ENCODE assay signal across 8 cellular contexts in the genomic region with DNA sequence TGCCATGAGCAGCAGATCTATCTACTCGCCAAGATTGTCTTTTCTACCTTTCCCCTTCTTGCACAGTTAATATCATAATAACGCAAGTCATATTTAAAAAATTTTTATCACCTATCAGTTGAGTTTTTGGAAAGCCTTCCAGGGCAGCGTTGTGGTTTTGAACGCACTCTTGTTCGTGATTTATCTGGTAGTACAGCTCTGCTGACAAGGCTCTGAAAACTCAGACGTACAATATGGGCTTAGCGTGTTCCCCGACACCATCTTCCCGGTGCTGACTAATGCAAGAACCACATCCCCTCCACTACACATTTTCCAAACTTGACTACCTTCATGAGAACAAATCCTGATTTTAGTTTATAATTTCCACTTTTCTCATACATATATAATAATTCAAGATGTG. TPM values are rescaled to one million over a fixed set of nuclear protein-coding genes. Genes with fewer than 3 reads are reported as not detected.
DNase-seq lines count a peak whose midpoint lies in the region; ATAC-seq and TF ChIP-seq lines count a peak whose summit lies in the region.

No MANE protein-coding gene starts in this region.

- H3K4me1 ChIP-seq in left lung (peaks cover 14 to 74% of the 10 kb centered on the region in 2 donors), stomach (peaks cover 18 to 66% (median 29%) of the 10 kb centered on the region in 4 donors)

- H3K27ac ChIP-seq in left lung (peak overlapping the region; percentile 98 to 99), stomach (peak overlapping the region in 4 of 5 donors; percentile 99 to 100 (median 100))

- no peaks in the 10 kb centered on the region for H3K36me3 ChIP-seq in left lung
- no peaks in the 10 kb centered on the region for H3K36me3 ChIP-seq in stomach

- peak overlapping the region in 1 of 2 donors; percentile 62 for H3K4me3 ChIP-seq in left lung
- H3K4me3 ChIP-seq in stomach = peak overlapping the region in 3 of 4 donors; percentile 59 to 74 (median 74)

- 31 to 70% (median 50%) methylated on average over 9 of the region's 9 CpGs for WGBS in stomach, 5 donors

- H3K27me3 Mint-ChIP-seq in activated CD4-positive, alpha-beta T cell treated with anti-CD3 and anti-CD28 coated beads for 36 hours = peaks cover 3% of the 10 kb centered on the region
- H3K27me3 Mint-ChIP-seq in activated naive CD8-positive, alpha-beta T cell treated with anti-CD3 and anti-CD28 coated beads for 36 hours = peaks cover 39% of the 10 kb centered on the region

- H3K9me3 ChIP-seq in left lung (no peaks in the 10 kb centered on the region), stomach (no peaks in the 10 kb centered on the region)

- peaks cover 41% of the 10 kb centered on the region for H3K4me1 Mint-ChIP-seq in activated CD4-positive, alpha-beta T cell treated with anti-CD3 and anti-CD28 coated beads for 36 hours
- peaks cover 40% of the 10 kb centered on the region for H3K4me1 Mint-ChIP-seq in activated naive CD8-positive, alpha-beta T cell treated with anti-CD3 and anti-CD28 coated beads for 36 hours

- in situ Hi-C loops in G401 (cut with HindIII; ENCODE audit: low sequenced_read_pairs) = no loop called here

- intact Hi-C loops in activated CD4-positive, alpha-beta T cell treated with anti-CD3 and anti-CD28 coated beads for 36 hours (cut with DNase I, micrococcal nuclease) = loop anchor here in 1 of 2 experiments (10.0 kb wide), 1 partner anchor 1940 kb away; no protein-coding TSS in a partner anchor
- intact Hi-C loops in left lung (cut with DNase I) (loop anchor here in 1 of 2 donors (5.0 kb wide), 1 partner anchor 228 kb away; no protein-coding TSS in a partner anchor), stomach (cut with DNase I; ENCODE audit: low total_unique reads) (loop anchor here (5.0 kb wide), 1 partner anchor 388 kb away; no protein-coding TSS in a partner anchor)

- no peak for TF ChIP-seq POLR2A in stomach (IDR thresholded peaks at IDR 0.05)

- TF ChIP-seq EP300 in stomach (IDR thresholded peaks at IDR 0.05) = no peak

- POLR2A ChIA-PET in activated CD4-positive, alpha-beta T cell treated with anti-CD3 and anti-CD28 coated beads for 36 hours (lab: Charles Lee) = interaction anchor here (0.6 to 3.4 kb wide), 8 partner anchors 65 to 376 kb away, joined by 3 to 24 read pairs (median 5); a partner anchor contains a TSS

- CTCF ChIA-PET in activated CD4-positive, alpha-beta T cell treated with anti-CD3 and anti-CD28 coated beads for 36 hours (lab: Charles Lee) = interaction anchor here (0.6 to 2.9 kb wide), 10 partner anchors 8 to 1546 kb away, joined by 3 to 14 read pairs (median 4); no protein-coding TSS in a partner anchor

- no peaks in the 10 kb centered on the region for H3K9me3 Mint-ChIP-seq in activated CD4-positive, alpha-beta T cell treated with anti-CD3 and anti-CD28 coated beads for 36 hours (ENCODE audit: low read depth)
- H3K9me3 Mint-ChIP-seq in activated naive CD8-positive, alpha-beta T cell treated with anti-CD3 and anti-CD28 coated beads for 36 hours = no peaks in the 10 kb centered on the region

- H3K27me3 ChIP-seq in left lung = no peaks in the 10 kb centered on the region
- H3K27me3 ChIP-seq in stomach = peaks cover 0 to 5% (median 0%) of the 10 kb centered on the region in 3 donors

- peaks cover 26% of the 10 kb centered on the region for H3K36me3 Mint-ChIP-seq in activated CD4-positive, alpha-beta T cell treated with anti-CD3 and anti-CD28 coated beads for 36 hours (ENCODE audit: low read depth)
- peaks cover 6% of the 10 kb centered on the region for H3K36me3 Mint-ChIP-seq in activated naive CD8-positive, alpha-beta T cell treated with anti-CD3 and anti-CD28 coated beads for 36 hours

- peak overlapping the region; percentile 95 for H3K27ac Mint-ChIP-seq in activated CD4-positive, alpha-beta T cell treated with anti-CD3 and anti-CD28 coated beads for 36 hours
- H3K27ac Mint-ChIP-seq in activated naive CD8-positive, alpha-beta T cell treated with anti-CD3 and anti-CD28 coated beads for 36 hours = peak overlapping the region; percentile 76

- peak; percentile 11 for ATAC-seq in activated CD4-positive, alpha-beta T cell treated with anti-CD3 and anti-CD28 coated beads for 36 hours
- ATAC-seq in left lung (no peak), GM21786 (IDR thresholded peaks at IDR 0.05; ENCODE audit: unreplicated experiment) (no peak)

- peak overlapping the region; percentile 78 for H3K4me3 Mint-ChIP-seq in activated CD4-positive, alpha-beta T cell treated with anti-CD3 and anti-CD28 coated beads for 36 hours
- H3K4me3 Mint-ChIP-seq in activated naive CD8-positive, alpha-beta T cell treated with anti-CD3 and anti-CD28 coated beads for 36 hours = peak overlapping the region; percentile 81

- peak; percentile 55 for DNase-seq in activated CD4-positive, alpha-beta T cell treated with anti-CD3 and anti-CD28 coated beads for 36 hours
- DNase-seq in activated CD4-positive, alpha-beta T cell treated with anti-CD3 and anti-CD28 coated beads, Interleukin-2, amount 50 U/mL, for 4 hours = no peak
- no peak for DNase-seq in activated naive CD8-positive, alpha-beta T cell treated with anti-CD3 and anti-CD28 coated beads for 36 hours
- DNase-seq in left lung (no peak), stomach (no peak), HUDEP-2 (lab: John Stamatoyannopoulos, UW; ENCODE audit: unreplicated experiment in 76 of 76) (no peak), G401 (ENCODE audit: low spot score) (no peak)

- TF ChIP-seq CTCF in left lung (IDR thresholded peaks at IDR 0.05) = no peak
- TF ChIP-seq CTCF in stomach (IDR thresholded peaks at IDR 0.05) = no peak

RNA-seq across cellular contexts. Expression of a gene that starts 1.6 kb away (rescaled TPM):
- 100 to 1,000 TPM; 120 to 122 TPM for total RNA-seq in activated CD4-positive, alpha-beta T cell treated with anti-CD3 and anti-CD28 coated beads for 36 hours
- 10 to 100 TPM; 23.8 to 25.7 TPM for total RNA-seq in activated naive CD8-positive, alpha-beta T cell treated with anti-CD3 and anti-CD28 coated beads for 36 hours
- total RNA-seq in left lung (10 to 100 TPM; 27.8 to 46.4 TPM), stomach (10 to 100 TPM in 3 of 5 donors, 1 to 10 TPM in 1, not detected in 1; 8.0 to 39.7 (median 17.5) TPM)
- 10 to 100 TPM; 21.2 to 21.9 (median 21.7) TPM for polyA plus RNA-seq in stomach
- total RNA-seq in G401 (2014; rRNA removed; shearing (Covaris generic)) = 0.10 and 0.92 TPM in 2 replicates
